Comparison of ENCODE assay signal across 8 cellular contexts in genomic region chr2:221573430-221574230, GRCh38. TPM values are rescaled to one million over a fixed set of nuclear protein-coding genes. Genes with fewer than 3 reads are reported as not detected.
DNase-seq lines count a peak whose midpoint lies in the region; ATAC-seq and TF ChIP-seq lines count a peak whose summit lies in the region.

No MANE protein-coding gene starts in this region.

- H3K9me3 Mint-ChIP-seq in activated naive CD8-positive, alpha-beta T cell (ENCODE audit: low read depth): no peaks in the 10 kb centered on the region

- peaks cover 0 to 10% of the 10 kb centered on the region in 2 experiments; a peak in 1 of 4 replicates for H3K4me1 ChIP-seq in SK-N-SH (ENCODE audit: control insufficient read depth in 1 of 2, insufficient read depth in 2 of 2, low read depth in 1 of 2, low read length in 1 of 2)
- H3K4me1 ChIP-seq in ovary (ENCODE audit: insufficient read depth): peaks cover 12% of the 10 kb centered on the region
- H3K4me1 ChIP-seq in thyroid gland: peaks cover 11 to 17% of the 10 kb centered on the region in 2 donors

- H3K9me3 ChIP-seq in MG63 (no peaks in the 10 kb centered on the region), SK-N-SH (no peaks in the 10 kb centered on the region), ovary (no peaks in the 10 kb centered on the region), thyroid gland (no peaks in the 10 kb centered on the region)

- TF ChIP-seq CTCF in SK-N-SH (IDR thresholded peaks at IDR 0.05) (peak; percentile 88), ovary (IDR thresholded peaks at IDR 0.05) (peak; percentile 98), thyroid gland (IDR thresholded peaks at IDR 0.05) (peak; percentile 90 to 99 (median 96))

- H3K79me2 ChIP-seq in SK-N-SH (ENCODE audit: insufficient read depth): no peaks in the 10 kb centered on the region

- TF ChIP-seq EP300 in SK-N-SH (IDR thresholded peaks at IDR 0.05; ENCODE audit: borderline replicate concordance in 1 of 2, low read depth in 1 of 2, low read length in 1 of 2) (no peak), ovary (IDR thresholded peaks at IDR 0.05) (no peak)

- no peaks in the 10 kb centered on the region for H3K36me3 ChIP-seq in MG63
- H3K36me3 ChIP-seq in SK-N-SH (replicated peaks in 1 of 2; ENCODE audit: control insufficient read depth in 1 of 2, insufficient read depth in 2 of 2, low read length in 1 of 2): no peaks in the 10 kb centered on the region
- H3K36me3 ChIP-seq in ovary: no peaks in the 10 kb centered on the region
- H3K36me3 ChIP-seq in thyroid gland: no peaks in the 10 kb centered on the region

- no peak overlapping the region for H3K27ac ChIP-seq in SK-N-SH (ENCODE audit: low read depth in 2 of 2, low read length in 1 of 2)
- peak overlapping the region; percentile 77 to 91 for H3K27ac ChIP-seq in ovary
- H3K27ac ChIP-seq in thyroid gland: peak overlapping the region; percentile 86 to 93 (median 89)

- ATAC-seq in Right ventricle myocardium inferior: peak; percentile 88

- no peaks in the 10 kb centered on the region for H4K20me1 ChIP-seq in SK-N-SH (ENCODE audit: insufficient read depth)

- H3K9ac ChIP-seq in SK-N-SH: no peak overlapping the region

- H3K27me3 Mint-ChIP-seq in activated naive CD8-positive, alpha-beta T cell: peaks cover 35% of the 10 kb centered on the region

- DNase-seq in GM03348 (ENCODE audit: low spot score): peak; percentile 94
- DNase-seq in HCEC 1CT: peak; percentile 70
- DNase-seq in MG63: peak; percentile 81
- peak; percentile 91 for DNase-seq in SK-N-SH
- peak; percentile 91 for DNase-seq in Right ventricle myocardium inferior (ENCODE audit: missing footprints)
- DNase-seq in ovary: peak; percentile 85 to 93 (median 90)
- peak; percentile 87 to 89 for DNase-seq in thyroid gland

- WGBS in SK-N-SH (ENCODE audit: low lambda C conversion rate): 1% methylated on average over 30 of the region's 63 CpGs
- 0 to 1% (median 1%) methylated on average over 62 to 63 of the region's 63 CpGs for WGBS in ovary, 3 donors
- WGBS in thyroid gland, 2 donors: 1% methylated on average over 23 to 26 of the region's 63 CpGs

- H3F3A ChIP-seq in SK-N-SH (replicated peaks; ENCODE audit: insufficient read depth): peaks cover 5% of the 10 kb centered on the region

- peak overlapping the region; percentile 76 for H3K4me3 Mint-ChIP-seq in activated naive CD8-positive, alpha-beta T cell

- POLR2A ChIA-PET in SK-N-SH (lab: Yijun Ruan, JAX): interaction anchor here (0.6 kb wide), 1 partner anchor 969 kb away, joined by 3 read pairs; no protein-coding TSS in a partner anchor

- peaks cover 29% of the 10 kb centered on the region for H3K4me1 Mint-ChIP-seq in activated naive CD8-positive, alpha-beta T cell (ENCODE audit: low read depth)

- TF ChIP-seq RAD21 in SK-N-SH (IDR thresholded peaks at IDR 0.05; ENCODE audit: low read length): peak; percentile 87

- H3K27me3 ChIP-seq in MG63 (no peaks in the 10 kb centered on the region), SK-N-SH (ENCODE audit: insufficient read depth) (peaks cover 58% of the 10 kb centered on the region), ovary (no peaks in the 10 kb centered on the region), thyroid gland (no peaks in the 10 kb centered on the region)

- H3K4me2 ChIP-seq in SK-N-SH: peak overlapping the region; percentile 93

- CTCF ChIA-PET in SK-N-SH (lab: Yijun Ruan, JAX): interaction anchor here (0.6 to 3.6 kb wide), 27 partner anchors 10 to 1838 kb away, joined by 3 to 26 read pairs (median 4); no protein-coding TSS in a partner anchor

- peak overlapping the region; percentile 80 for H2AFZ ChIP-seq in SK-N-SH (ENCODE audit: low read depth)

- no peaks in the 10 kb centered on the region for H3K9me2 ChIP-seq in SK-N-SH

- no peaks in the 10 kb centered on the region for H3K36me3 Mint-ChIP-seq in activated naive CD8-positive, alpha-beta T cell

- intact Hi-C loops in Right ventricle myocardium inferior (cut with DNase I): loop anchor here (1.0 to 10.0 kb wide), 6 partner anchors 151 to 1836 kb away; no protein-coding TSS in a partner anchor
- intact Hi-C loops in ovary (cut with DNase I): loop anchor here (2.0 to 10.0 kb wide), 8 partner anchors 394 to 1839 kb away; no protein-coding TSS in a partner anchor
- intact Hi-C loops in thyroid gland (cut with DNase I): loop anchor here (2.0 to 10.0 kb wide), 3 partner anchors 469 to 1839 kb away; no protein-coding TSS in a partner anchor

- TF ChIP-seq POLR2A in ovary (IDR thresholded peaks at IDR 0.05) (peak; percentile 17), thyroid gland (IDR thresholded peaks at IDR 0.05) (peak in 1 of 2 donors; percentile 73)

- no peak overlapping the region for H3K27ac Mint-ChIP-seq in activated naive CD8-positive, alpha-beta T cell

- H3K4me3 ChIP-seq in MG63 (peak overlapping the region; percentile 75), SK-N-SH (ENCODE audit: low read depth in 2 of 2, low read length in 1 of 2) (peak overlapping the region; percentile 50 to 74), ovary (peak overlapping the region; percentile 48), thyroid gland (replicated peaks in 1 of 3) (peak overlapping the region; percentile 17 to 43 (median 41))

TF ChIP-seq in SK-N-SH, 30 proteins besides CTCF, POLR2A, EP300 and RAD21:
- TF ChIP-seq RFX5 (IDR thresholded peaks at IDR 0.05; ENCODE audit: low read length): no peak
- TF ChIP-seq SMC3 (IDR thresholded peaks at IDR 0.05; ENCODE audit: low read depth, low read length): peak; percentile 79

RNA-seq across cellular contexts. Expression of gene EPHA4, which starts 1.5 kb away (rescaled TPM):
- total RNA-seq in MG63 (2014; rRNA removed; shearing (Covaris generic); ENCODE audit: low replicate concordance): 3.8 and 5.4 TPM in 2 replicates
- polyA plus RNA-seq in SK-N-SH (2012; rRNA removed) (0.73 and 0.90 TPM in 2 replicates), ovary (10 to 100 TPM; 11.3 to 24.9 TPM)
- 0.62 and 0.76 TPM in 2 replicates for polyA plus RNA-seq in SK-N-SH (2012; cell fraction: cytosol; rRNA removed)
- 1.3 and 1.8 TPM in 2 replicates for polyA plus RNA-seq in SK-N-SH (2012; cell fraction: nucleus; rRNA removed)
- total RNA-seq in Right ventricle myocardium inferior (14.2 TPM), ovary (10 to 100 TPM; 12.3 to 39.3 (median 25.1) TPM), thyroid gland (10 to 100 TPM; 38.9 to 98.9 (median 68.0) TPM)

Comparison
In these comparisons a context has a peak if more than half of its experiments do, and no peak if none do; other contexts are left out.
1. H3K27ac ChIP-seq: peak in ovary (2 of 2) and thyroid gland (3 of 3); none in SK-N-SH (0 of 2).
2. Peak in every context shown above with its lines, with median percentiles within 50 percentile points of each other: DNase-seq, H3K4me3 ChIP-seq and CTCF ChIP-seq.